ENCODE assay signal across 7 cellular contexts in the genomic region with DNA sequence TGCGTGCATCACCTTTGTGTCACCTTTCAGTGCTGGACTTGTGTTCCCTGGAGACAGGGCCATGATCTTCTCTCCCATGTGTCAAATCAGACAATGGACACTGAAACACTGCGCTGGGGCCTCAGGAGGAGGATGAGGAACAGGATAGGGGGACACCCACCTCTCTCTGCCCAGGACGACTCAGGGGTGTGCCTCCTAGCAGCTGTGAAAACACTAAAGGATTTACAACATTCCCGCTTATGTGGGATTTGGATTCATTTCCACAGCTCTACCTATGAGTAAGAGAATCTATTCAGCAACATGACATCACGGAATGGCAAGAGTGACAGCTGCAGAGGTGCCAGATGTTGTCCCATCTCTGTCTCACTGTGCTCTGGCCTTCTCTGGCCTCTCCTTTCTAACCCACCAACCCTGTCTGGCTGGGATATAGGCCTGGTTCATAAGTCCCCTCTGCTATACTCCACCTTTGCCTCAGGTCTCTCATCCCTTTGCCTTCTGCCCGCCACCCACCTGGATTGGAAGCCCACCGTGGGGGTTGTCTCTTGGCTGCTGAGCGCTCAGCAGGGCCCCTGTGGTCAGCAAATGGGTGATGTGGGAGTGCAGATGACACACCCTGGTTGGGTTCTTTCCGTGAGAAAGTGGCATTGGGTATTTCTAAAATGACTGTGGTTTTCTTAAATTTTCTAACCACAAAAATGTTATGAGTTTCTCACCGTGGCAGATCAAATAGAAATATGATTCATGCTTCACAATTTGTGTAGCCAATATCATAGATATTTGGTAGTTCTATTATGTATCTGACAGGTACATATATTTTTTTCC.
DNase-seq lines count a peak whose midpoint lies in the region; ATAC-seq and TF ChIP-seq lines count a peak whose summit lies in the region.

No MANE protein-coding gene starts in this region.

- peak in 3 of 5 donors; percentile 5 to 60 (median 13) for DNase-seq in T-helper 1 cell
- DNase-seq in astrocyte of the spinal cord (ENCODE audit: low read depth, low spot score), result peak; percentile 42
- peak; percentile 20 for DNase-seq in stimulated activated CD8-positive, alpha-beta memory T cell treated with anti-CD3 and anti-CD28 coated beads, Interleukin-15, amount 100 ng/mL, for 1 hour (ENCODE audit: low read depth)
- DNase-seq in NCI-H2081 treated with DMSO at 0.1 percent for 48 hours (lab: John Stamatoyannopoulos, UW), result no peak
- DNase-seq in GOT3 (lab: John Stamatoyannopoulos, UW), result no peak

- in situ Hi-C loops in astrocyte of the spinal cord (cut with HindIII; ENCODE audit: low sequenced_read_pairs), result no loop called here

- no peak overlapping the region for H3K4me3 ChIP-seq in astrocyte of the spinal cord (ENCODE audit: low read depth, low read length)

- ATAC-seq in HG02610 (IDR thresholded peaks at IDR 0.05; ENCODE audit: unreplicated experiment) (peak; percentile 71), HG03097 (IDR thresholded peaks at IDR 0.05; ENCODE audit: low FRiP score, unreplicated experiment) (no peak)

- TF ChIP-seq CTCF in astrocyte of the spinal cord (IDR thresholded peaks at IDR 0.05; ENCODE audit: low read depth, low read length), result no peak

Comparison
In these comparisons a context has a peak if more than half of its experiments do, and no peak if none do; other contexts are left out.
1. DNase-seq: peak in T-helper 1 cell (3 of 5), astrocyte of the spinal cord (single experiment) and stimulated activated CD8-positive, alpha-beta memory T cell treated with anti-CD3 and anti-CD28 coated beads, Interleukin-15, amount 100 ng/mL, for 1 hour (single experiment); none in NCI-H2081 treated with DMSO at 0.1 percent for 48 hours (single experiment) and GOT3 (single experiment).